In genomic region chr14:48731260-48731659, GRCh38 we compare ENCODE assay signal across 15 cellular contexts.
A peak's percentile ranks its signal among the peaks of the same experiment; 100 is the strongest.
DNase-seq lines count a peak whose midpoint lies in the region; ATAC-seq and TF ChIP-seq lines count a peak whose summit lies in the region.
"Had no signal": no experiment of that assay in that cellular context is flagged by ENCODE, and none has a peak within 500 bp of the region (broad histone marks: within the 10 kb centered on the region; RNA-seq: fewer than 3 reads in every experiment).

No MANE protein-coding gene starts in this region.

- H3K9me3 ChIP-seq in BE2C = no peaks in the 10 kb centered on the region; the same call in 1 of the 2 replicates

- peak; percentile 19 for DNase-seq in DMS53 (lab: John Stamatoyannopoulos, UW)
- DNase-seq in DMS53 treated with DMSO at 0.1 percent for 48 hours (lab: John Stamatoyannopoulos, UW; ENCODE audit: unreplicated experiment) = no peak
- peak; percentile 46 for DNase-seq in NCI-H69 (lab: John Stamatoyannopoulos, UW)
- DNase-seq in epithelial cell of esophagus (ENCODE audit: low read depth) = peak; percentile 10
- DNase-seq in renal cortical epithelial cell (ENCODE audit: low read depth) = peak; percentile 35
- no peak for DNase-seq in BE2C
- no peak for DNase-seq in T1000 (lab: John Stamatoyannopoulos, UW)
- DNase-seq: AML-193; CD4-positive, CD25-positive, alpha-beta regulatory T cell; DMS79; GOT3; H9 had no signal

- ATAC-seq in GM18520 (IDR thresholded peaks at IDR 0.05; ENCODE audit: unreplicated experiment) = no peak
- ATAC-seq: GM12878 had no signal

- TF ChIP-seq CTCF in epithelial cell of esophagus (IDR thresholded peaks at IDR 0.05; ENCODE audit: insufficient read depth, low read depth, low read length, missing control alignments) (no peak), BE2C (IDR thresholded peaks at IDR 0.05; ENCODE audit: low read depth, low read length) (no peak)

- no peaks in the 10 kb centered on the region for H3K27me3 ChIP-seq in BE2C
- H3K27me3 ChIP-seq: BLaER1 treated with 17β-estradiol and CSF1 and Interleukin-3, amounts not matched to agents 10 nM and 100 nM had no signal

- no peak overlapping the region for H3K4me3 ChIP-seq in epithelial cell of esophagus (ENCODE audit: low read length)
- H3K4me3 ChIP-seq in BE2C (ENCODE audit: low read depth, low read length) = no peak overlapping the region
- H3K4me3 ChIP-seq: BLaER1 treated with 17β-estradiol and CSF1 and Interleukin-3, amounts not matched to agents 10 nM and 100 nM; GM12878 had no signal

- H3K4me1 ChIP-seq in BE2C = no peaks in the 10 kb centered on the region

- H3K36me3 ChIP-seq in BE2C = no peaks in the 10 kb centered on the region

Comparison
In these comparisons a context has a peak if more than half of its experiments do, and no peak if none do; other contexts are left out.
1. DNase-seq: peak in DMS53 (single experiment), NCI-H69 (single experiment), epithelial cell of esophagus (single experiment) and renal cortical epithelial cell (single experiment); none in DMS53 treated with DMSO at 0.1 percent for 48 hours (single experiment), BE2C (single experiment) and T1000 (single experiment).